In genomic region chr11:33151411-33151810, GRCh38 we compare ENCODE assay signal across 12 cellular contexts. TPM values are rescaled to one million over a fixed set of nuclear protein-coding genes. Genes with fewer than 3 reads are reported as not detected.
DNase-seq lines count a peak whose midpoint lies in the region; ATAC-seq and TF ChIP-seq lines count a peak whose summit lies in the region.
"Had no signal": no experiment of that assay in that cellular context is flagged by ENCODE, and none has a peak within 500 bp of the region (broad histone marks: within the 10 kb centered on the region; RNA-seq: fewer than 3 reads in every experiment).

No MANE protein-coding gene starts in this region.

- intact Hi-C loops in left ventricle myocardium superior (cut with micrococcal nuclease), result no loop called here

- H3K27me3 Mint-ChIP-seq in activated CD8-positive, alpha-beta memory T cell treated with anti-CD3 and anti-CD28 coated beads, Interleukin-2, amount 10 ng/mL, durations not matched to agents 7 days and 5 days, result no peaks in the 10 kb centered on the region
- H3K27me3 Mint-ChIP-seq in T-helper 17 cell, result no peaks in the 10 kb centered on the region
- H3K27me3 Mint-ChIP-seq: CD4-positive, CD25-positive, alpha-beta regulatory T cell had no signal

- H3K4me3 Mint-ChIP-seq in activated CD8-positive, alpha-beta memory T cell treated with anti-CD3 and anti-CD28 coated beads, Interleukin-2, amount 10 ng/mL, durations not matched to agents 7 days and 5 days, result no peak overlapping the region
- H3K4me3 Mint-ChIP-seq in T-helper 17 cell, result no peak overlapping the region

- peak overlapping the region; percentile 15 for H3K27ac Mint-ChIP-seq in activated CD8-positive, alpha-beta memory T cell treated with anti-CD3 and anti-CD28 coated beads, Interleukin-2, amount 10 ng/mL, durations not matched to agents 7 days and 5 days
- peak overlapping the region; percentile 39 for H3K27ac Mint-ChIP-seq in T-helper 17 cell
- H3K27ac Mint-ChIP-seq: CD4-positive, CD25-positive, alpha-beta regulatory T cell had no signal

- TF ChIP-seq CTCF in GM13976 (IDR thresholded peaks at IDR 0.05; ENCODE audit: borderline replicate concordance, control extremely low read depth, extremely low read depth, insufficient read depth, missing control alignments), result no peak

- H3K9me3 Mint-ChIP-seq in activated CD8-positive, alpha-beta memory T cell treated with anti-CD3 and anti-CD28 coated beads, Interleukin-2, amount 10 ng/mL, durations not matched to agents 7 days and 5 days (ENCODE audit: low read depth), result no peaks in the 10 kb centered on the region

- H3K9me3 ChIP-seq in T-helper 17 cell (ENCODE audit: control insufficient read depth, low read length, poor library complexity, severe bottlenecking), result no peaks in the 10 kb centered on the region
- H3K9me3 ChIP-seq: HAP-1 had no signal

- ATAC-seq in activated CD8-positive, alpha-beta memory T cell treated with anti-CD3 and anti-CD28 coated beads, Interleukin-2, amount 10 ng/mL, durations not matched to agents 7 days and 5 days, result no peak
- ATAC-seq in T-helper 17 cell (no peak), left ventricle myocardium superior (no peak)

- peaks cover 18% of the 10 kb centered on the region for H3K4me1 Mint-ChIP-seq in activated CD8-positive, alpha-beta memory T cell treated with anti-CD3 and anti-CD28 coated beads, Interleukin-2, amount 10 ng/mL, durations not matched to agents 7 days and 5 days
- peaks cover 18% of the 10 kb centered on the region for H3K4me1 Mint-ChIP-seq in T-helper 17 cell

- in situ Hi-C loops in GM13976 (cut with MboI; ENCODE audit: low sequenced_read_pairs, unreplicated experiment), result no loop called here

- no peak for DNase-seq in activated CD8-positive, alpha-beta memory T cell treated with anti-CD3 and anti-CD28 coated beads, Interleukin-2, amount 10 ng/mL, durations not matched to agents 7 days and 5 days
- no peak for DNase-seq in activated CD8-positive, alpha-beta memory T cell treated with anti-CD3 and anti-CD28 coated beads, Interleukin-2, amount 50 U/mL, for 48 hours
- DNase-seq in T-helper 17 cell (no peak), iris pigment epithelial cell (ENCODE audit: low read depth) (peak; percentile 31), GM13976 (ENCODE audit: low spot score) (no peak), foreskin melanocyte (no peak), left ventricle myocardium superior (no peak)
- DNase-seq: ACHN; CD4-positive, CD25-positive, alpha-beta regulatory T cell; DMS53; GF-D8 had no signal

- H3K36me3 Mint-ChIP-seq in activated CD8-positive, alpha-beta memory T cell treated with anti-CD3 and anti-CD28 coated beads, Interleukin-2, amount 10 ng/mL, durations not matched to agents 7 days and 5 days, result peaks cover 38% of the 10 kb centered on the region
- peaks cover 3% of the 10 kb centered on the region for H3K36me3 Mint-ChIP-seq in T-helper 17 cell (ENCODE audit: low read depth)

- CTCF ChIA-PET in activated CD8-positive, alpha-beta memory T cell treated with anti-CD3 and anti-CD28 coated beads, Interleukin-2, amount 10 ng/mL, durations not matched to agents 7 days and 5 days (lab: Charles Lee), result no interaction called here

RNA-seq across cellular contexts. Expression of gene CSTF3, which starts 9.9 kb away (rescaled TPM):
- 10 to 100 TPM; 32.2 to 36.3 TPM for total RNA-seq in activated CD8-positive, alpha-beta memory T cell treated with anti-CD3 and anti-CD28 coated beads, Interleukin-2, amount 10 ng/mL, durations not matched to agents 7 days and 5 days
- total RNA-seq in T-helper 17 cell (10 to 100 TPM; 12.0 to 16.8 TPM), left ventricle myocardium superior (9.8 TPM)
